In genomic region chr7:130486963-130487324, GRCh38 we compare ENCODE assay signal across 8 cellular contexts. TPM values are rescaled to one million over a fixed set of nuclear protein-coding genes. Genes with fewer than 3 reads are reported as not detected.
DNase-seq lines count a peak whose midpoint lies in the region; ATAC-seq and TF ChIP-seq lines count a peak whose summit lies in the region.

No MANE protein-coding gene starts in this region.

- intact Hi-C loops in Panc1 (cut with micrococcal nuclease; ENCODE audit: unreplicated experiment): loop anchor here (5.0 kb wide), 1 partner anchor 245 kb away; no protein-coding TSS in a partner anchor
- intact Hi-C loops in psoas muscle (cut with DNase I): loop anchor here in 1 of 2 donors (5.0 to 10.0 kb wide), 3 partner anchors 212 to 268 kb away; no protein-coding TSS in a partner anchor
- intact Hi-C loops in posterior vena cava (cut with DNase I): no loop called here

- peaks cover 37% of the 10 kb centered on the region for H3K4me1 Mint-ChIP-seq in GM23338

- H3F3A ChIP-seq in GM23338 (replicated peaks; ENCODE audit: low read depth): peaks cover 3% of the 10 kb centered on the region; the same call in 1 of the 2 replicates

- peak overlapping the region; percentile 91 for H2AFZ ChIP-seq in GM23338

- peak overlapping the region; percentile 89 for H3K4me3 Mint-ChIP-seq in GM23338

- in situ Hi-C loops in Panc1 (cut with HindIII; ENCODE audit: low pct_unique_long_range_greater_than_20kb, low sequenced_read_pairs): no loop called here

- H3K36me3 ChIP-seq in GM23338 (ENCODE audit: insufficient read depth) (0 out of 2 replicates have a peak, but pooled peaks cover 3% of the 10 kb centered on the region), Panc1 (ENCODE audit: control insufficient read depth, insufficient read depth, low read length) (no peaks in the 10 kb centered on the region), psoas muscle (ENCODE audit: insufficient read depth in 1 of 2, low read depth in 1 of 2) (no peaks in the 10 kb centered on the region)

- ATAC-seq in GM23338: no peak
- ATAC-seq in Panc1: no peak
- no peak for ATAC-seq in psoas muscle

- H3K27ac Mint-ChIP-seq in GM23338: peak overlapping the region; percentile 49; the same call in 1 of the 2 replicates

- 57 to 72% (median 61%) methylated on average over 4 of the region's 4 CpGs for WGBS in psoas muscle, 3 donors

- DNase-seq in GM23338 (ENCODE audit: low spot score) (no peak), Panc1 (ENCODE audit: low read depth, low spot score) (no peak), epithelial cell of proximal tubule (ENCODE audit: low read depth) (peak; percentile 18), psoas muscle (no peak), dedifferentiated amniotic fluid mesenchymal stem cell (ENCODE audit: extremely low spot score) (no peak), HCEC 1CT (no peak), posterior vena cava (ENCODE audit: low spot score) (no peak), NK-92 (lab: John Stamatoyannopoulos, UW; ENCODE audit: unreplicated experiment) (no peak)

- BruUV-seq in Panc1 (replicated peaks; lab: Mats Ljungman, UMichigan): no TSS peak

- no peaks in the 10 kb centered on the region; the same call in 1 of the 2 replicates for H4K20me1 ChIP-seq in GM23338 (replicated peaks; ENCODE audit: insufficient read depth)

- peaks cover 31% of the 10 kb centered on the region for H3K4me1 ChIP-seq in GM23338 (ENCODE audit: insufficient read depth)
- peaks cover 25% of the 10 kb centered on the region for H3K4me1 ChIP-seq in Panc1 (ENCODE audit: control insufficient read depth, insufficient read depth, low read length)
- H3K4me1 ChIP-seq in psoas muscle: no peaks in the 10 kb centered on the region

- peaks cover 6% of the 10 kb centered on the region; the same call in 1 of the 2 replicates for H3K9me2 ChIP-seq in GM23338 (ENCODE audit: insufficient read depth)

- peaks cover 5% of the 10 kb centered on the region; the same call in 2 of the 3 replicates for H3K9me3 Mint-ChIP-seq in GM23338

- H3K27me3 ChIP-seq in GM23338 (ENCODE audit: insufficient read depth) (no peaks in the 10 kb centered on the region), Panc1 (ENCODE audit: control insufficient read depth, insufficient read depth, low read length) (no peaks in the 10 kb centered on the region), psoas muscle (ENCODE audit: insufficient read depth in 3 of 3, low read length in 2 of 3) (peaks cover 0 to 32% (median 12%) of the 10 kb centered on the region in 3 donors)

- H3K4me3 ChIP-seq in GM23338: peak overlapping the region; percentile 75
- H3K4me3 ChIP-seq in Panc1 (ENCODE audit: low read depth in 2 of 2, low read length in 2 of 2): peak overlapping the region; percentile 62 to 82
- peak overlapping the region; percentile 40 for H3K4me3 ChIP-seq in epithelial cell of proximal tubule (ENCODE audit: low read depth, low read length)
- H3K4me3 ChIP-seq in psoas muscle: peak overlapping the region; percentile 57

- peaks cover 48% of the 10 kb centered on the region for H3K79me2 ChIP-seq in GM23338 (replicated peaks; ENCODE audit: insufficient read depth)

- peaks cover 9% of the 10 kb centered on the region for H3K27me3 Mint-ChIP-seq in GM23338 (ENCODE audit: insufficient read depth, low read depth, poor library complexity)

- CTCF ChIA-PET in Panc1 (lab: Charles Lee): interaction anchor here (0.6 to 0.7 kb wide), 3 partner anchors 18 to 924 kb away, joined by 3 to 4 read pairs (median 3); no protein-coding TSS in a partner anchor

- H3K27ac ChIP-seq in GM23338 (ENCODE audit: low read depth) (no peak overlapping the region), Panc1 (ENCODE audit: low read length) (peak overlapping the region; percentile 76), psoas muscle (no peak overlapping the region)

- POLR2A ChIA-PET in Panc1 (lab: Charles Lee): interaction anchor here (0.6 to 0.9 kb wide), 2 partner anchors 58 to 282 kb away, joined by 3 to 4 read pairs; partner anchors contain the start of gene TMEM209

- peak overlapping the region; percentile 88 for H3K4me2 ChIP-seq in GM23338

- H3K9me3 ChIP-seq in Panc1 (ENCODE audit: control insufficient read depth, insufficient read depth, low read depth, low read length) (no peaks in the 10 kb centered on the region), psoas muscle (no peaks in the 10 kb centered on the region)

- TF ChIP-seq CTCF in GM23338 (conservative IDR thresholded peaks at IDR 0.05; ENCODE audit: low read depth in 2 of 2) (no peak), Panc1 (IDR thresholded peaks at IDR 0.05) (no peak), epithelial cell of proximal tubule (conservative IDR thresholded peaks at IDR 0.05; ENCODE audit: low read depth, low read length) (no peak), psoas muscle (IDR thresholded peaks at IDR 0.05) (no peak)

- H3K36me3 Mint-ChIP-seq in GM23338 (ENCODE audit: low read depth): peaks cover 27% of the 10 kb centered on the region

TF ChIP-seq in GM23338, 12 proteins besides CTCF, POLR2A, EP300 and RAD21 (continues in another document):
- TF ChIP-seq ETS1 (IDR thresholded peaks at IDR 0.05): no peak
- TF ChIP-seq ZNF331 (CRISPR knock-in tag; IDR thresholded peaks at IDR 0.05; ENCODE audit: low read depth): no peak
- TF ChIP-seq ZNF114 (CRISPR knock-in tag; IDR thresholded peaks at IDR 0.05): no peak
- no peak for TF ChIP-seq EZH2 (IDR thresholded peaks at IDR 0.05; ENCODE audit: low read depth, unreplicated experiment)
- no peak for TF ChIP-seq POLR2AphosphoS5 (IDR thresholded peaks at IDR 0.05; ENCODE audit: low read depth)
- no peak for TF ChIP-seq STAT1 (IDR thresholded peaks at IDR 0.05; ENCODE audit: unreplicated experiment)
- no peak for TF ChIP-seq JUNB (IDR thresholded peaks at IDR 0.05; ENCODE audit: unreplicated experiment)
- TF ChIP-seq REST (IDR thresholded peaks at IDR 0.05; ENCODE audit: unreplicated experiment): no peak
- TF ChIP-seq EZH2phosphoT487 (IDR thresholded peaks at IDR 0.05; ENCODE audit: unreplicated experiment): no peak
- no peak for TF ChIP-seq NANOG (IDR thresholded peaks at IDR 0.05; ENCODE audit: borderline replicate concordance)
- no peak for TF ChIP-seq CREB1 (CRISPR knock-in tag; IDR thresholded peaks at IDR 0.05; ENCODE audit: low read depth)

RNA-seq across cellular contexts. Expression of gene MEST, which starts 4.9 kb away (rescaled TPM):
- 229 and 230 TPM in 2 replicates for total RNA-seq in GM23338 (2014; rRNA removed; shearing (Covaris generic))
- 161 and 167 TPM in 2 replicates for polyA plus RNA-seq in GM23338 (2016; fragmentation: Nextera tagmentation; extraction: Ambion mirVana)
- total RNA-seq in Panc1 (2021; ENCODE audit: unreplicated experiment): 44.4 TPM
- polyA plus RNA-seq in Panc1 (2012; ENCODE audit: insufficient read length): 50.2 TPM
- 42.0 and 66.4 TPM in 2 replicates for total RNA-seq in epithelial cell of proximal tubule
- 10 to 100 TPM in 2 of 4 donors, 1 to 10 TPM in 2; 3.0 to 12.6 (median 8.8) TPM for total RNA-seq in psoas muscle
- 1 to 10 TPM; 2.8 to 5.3 (median 4.2) TPM for polyA plus RNA-seq in psoas muscle
- total RNA-seq in posterior vena cava: 10 to 100 TPM in 1 of 2 donors, 1 to 10 TPM in 1; 6.0 to 19.8 TPM

RNA-seq across cellular contexts. Expression of gene CEP41, which starts 46.1 kb away (rescaled TPM):
- total RNA-seq in GM23338 (2014; rRNA removed; shearing (Covaris generic)): 11.5 and 17.4 TPM in 2 replicates
- polyA plus RNA-seq in GM23338 (2016; fragmentation: Nextera tagmentation; extraction: Ambion mirVana): 25.0 and 26.2 TPM in 2 replicates
- 13.2 TPM for total RNA-seq in Panc1 (2021; ENCODE audit: unreplicated experiment)
- 14.7 TPM for polyA plus RNA-seq in Panc1 (2012; ENCODE audit: insufficient read length)
- total RNA-seq in epithelial cell of proximal tubule: 19.1 and 22.0 TPM in 2 replicates
- 1 to 10 TPM; 2.4 to 4.6 (median 3.2) TPM for total RNA-seq in psoas muscle
- 1 to 10 TPM; 3.0 to 4.6 (median 4.2) TPM for polyA plus RNA-seq in psoas muscle
- total RNA-seq in posterior vena cava: 10 to 100 TPM in 1 of 2 donors, 1 to 10 TPM in 1; 5.0 to 11.5 TPM
